In the genomic region with DNA sequence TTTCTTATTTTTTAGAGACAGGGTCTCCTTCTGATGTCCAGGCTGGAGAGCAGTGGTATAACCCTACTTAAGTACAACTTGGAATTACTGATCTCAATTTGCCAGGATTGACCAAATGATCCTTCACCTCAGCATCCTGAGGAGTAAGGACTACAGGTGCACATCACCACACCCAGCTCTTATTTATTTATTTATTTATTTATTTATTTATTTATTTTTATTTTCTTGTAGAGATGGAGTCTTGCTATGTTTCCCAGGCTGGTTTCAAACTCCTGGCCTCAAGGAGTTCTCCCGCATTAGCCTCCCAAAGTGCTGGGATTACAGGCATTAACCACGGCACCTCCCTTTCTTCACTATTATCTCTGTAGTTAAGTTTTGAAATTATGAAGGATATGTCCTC, we compare ENCODE assay signal across 11 cellular contexts.
"Had no signal": no experiment of that assay in that cellular context is flagged by ENCODE, and none has a peak within 500 bp of the region (broad histone marks: within the 10 kb centered on the region; RNA-seq: fewer than 3 reads in every experiment).

No MANE protein-coding gene starts in this region.

- H3K4me2 ChIP-seq: GM23338 had no signal

- H3K27ac ChIP-seq: GM23248 had no signal

- FAIRE-seq: H1, H54 had no signal

- DNase-seq: GM23248, GOT3, H7, H9, HCEC 1CT, HFFc6 had no signal

- H3K4me1 ChIP-seq: HAP-1 had no signal

- H3K4me3 ChIP-seq: GM23248, GM23338, HAP-1 had no signal

- H2AFZ ChIP-seq: GM23248, GM23338 had no signal

- H3K36me3 ChIP-seq: HAP-1 had no signal

- H3K9ac ChIP-seq: GM23248 had no signal

- H3K9me3 ChIP-seq: HAP-1 had no signal

- ATAC-seq: GM23338, HCT116 had no signal
